ENCODE assay signal across 1 cellular context in the genomic region with DNA sequence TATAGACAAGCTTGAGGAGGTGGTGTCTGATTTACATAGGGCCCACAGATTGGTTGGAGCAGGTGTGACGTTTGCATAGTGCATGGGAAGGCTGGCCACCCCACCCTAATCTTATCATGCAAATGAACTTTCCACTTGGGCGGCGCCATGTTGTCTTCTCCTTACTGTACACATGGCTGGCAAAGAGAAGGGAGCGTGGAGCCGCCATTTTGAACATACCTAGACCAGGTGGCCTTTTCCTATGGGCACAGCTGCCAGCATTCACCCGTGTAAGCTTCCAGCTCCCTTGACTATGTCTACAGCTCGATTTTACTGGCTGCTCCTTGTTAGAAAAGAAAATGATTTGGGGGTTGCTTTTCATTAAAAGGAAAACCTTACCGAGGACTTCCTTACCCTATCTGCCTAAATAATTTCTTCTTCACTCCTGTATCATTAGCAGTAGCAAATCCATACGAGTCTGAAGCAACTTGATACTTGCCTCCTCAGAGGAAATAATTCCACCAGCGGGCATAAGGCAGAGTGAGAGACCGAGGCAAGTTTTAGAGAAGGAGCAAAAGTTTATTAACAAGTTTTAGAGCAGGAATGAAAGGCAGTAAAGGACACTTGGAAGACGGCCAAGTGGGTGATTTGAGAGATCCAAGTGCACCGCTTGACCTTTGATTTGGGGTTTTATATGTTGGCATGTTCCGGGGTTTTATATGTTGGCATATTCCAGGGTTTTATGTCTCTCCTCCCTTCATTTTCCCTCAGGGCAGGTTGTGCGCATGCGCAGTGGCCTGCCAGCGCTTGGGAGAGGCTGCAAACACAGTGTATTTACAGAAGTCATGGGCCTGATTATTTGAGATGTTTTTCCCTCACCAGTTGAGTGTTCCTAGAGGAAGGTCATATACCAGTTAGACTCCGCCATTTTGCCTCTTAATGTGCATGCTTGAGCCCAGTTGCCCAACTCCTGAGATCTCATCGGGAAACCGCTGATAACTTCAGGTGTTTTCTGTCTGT.
TF ChIP-seq lines count a peak whose summit lies in the region.

No MANE protein-coding gene starts in this region.

TF ChIP-seq in K562, 482 proteins besides CTCF, POLR2A, EP300 and RAD21 (continued from another document and continues in another):
- TF ChIP-seq, protein P1, sequence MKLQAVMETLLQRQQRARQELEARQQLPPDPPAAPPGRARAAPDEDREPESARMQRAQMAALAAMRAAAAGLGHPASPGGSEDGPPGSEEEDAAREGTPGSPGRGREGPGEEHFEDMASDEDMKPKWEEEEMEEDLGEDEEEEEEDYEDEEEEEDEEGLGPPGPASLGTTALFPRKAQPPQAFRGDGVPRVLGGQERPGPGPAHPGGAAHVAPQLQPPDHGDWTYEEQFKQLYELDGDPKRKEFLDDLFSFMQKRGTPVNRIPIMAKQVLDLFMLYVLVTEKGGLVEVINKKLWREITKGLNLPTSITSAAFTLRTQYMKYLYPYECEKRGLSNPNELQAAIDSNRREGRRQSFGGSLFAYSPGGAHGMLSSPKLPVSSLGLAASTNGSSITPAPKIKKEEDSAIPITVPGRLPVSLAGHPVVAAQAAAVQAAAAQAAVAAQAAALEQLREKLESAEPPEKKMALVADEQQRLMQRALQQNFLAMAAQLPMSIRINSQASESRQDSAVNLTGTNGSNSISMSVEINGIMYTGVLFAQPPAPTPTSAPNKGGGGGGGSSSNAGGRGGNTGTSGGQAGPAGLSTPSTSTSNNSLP (IDR thresholded peaks at IDR 0.05; ENCODE audit: borderline replicate concordance, low read depth, low read length): 0 out of 2 replicates have a peak, but pooled peaks have one; percentile 62
- TF ChIP-seq BRD9 (IDR thresholded peaks at IDR 0.05; ENCODE audit: low read depth, partially characterized antibody) (peak; percentile 44), FOXK1 (CRISPR knock-in tag; IDR thresholded peaks at IDR 0.05; ENCODE audit: borderline replicate concordance) (peak; percentile 86), PCBP1 (IDR thresholded peaks at IDR 0.05; ENCODE audit: low read depth, low read length, poor library complexity, severe bottlenecking) (no peak), ESRRB (CRISPR knock-in tag; IDR thresholded peaks at IDR 0.05; ENCODE audit: borderline replicate concordance) (no peak), ZBTB17 (CRISPR knock-in tag; IDR thresholded peaks at IDR 0.05) (no peak), HSF4 (CRISPR knock-in tag; IDR thresholded peaks at IDR 0.05; ENCODE audit: borderline replicate concordance) (no peak), ESRRA (IDR thresholded peaks at IDR 0.05; ENCODE audit: borderline replicate concordance, low read depth) (peak; percentile 7; the same call in 1 of the 2 replicates), NR4A1 (CRISPR knock-in tag; IDR thresholded peaks at IDR 0.05) (no peak), NR4A1 (tag; IDR thresholded peaks at IDR 0.05) (peak; percentile 48), MYC (IDR thresholded peaks at IDR 0.05; ENCODE audit: low read depth, low read length) (peak; percentile 100), MYC (CRISPR knock-in tag; IDR thresholded peaks at IDR 0.05; ENCODE audit: borderline replicate concordance, low read depth) (peak; percentile 95), TFAM (CRISPR knock-in tag; conservative IDR thresholded peaks at IDR 0.05) (no peak), SMAD4 (CRISPR knock-in tag; conservative IDR thresholded peaks at IDR 0.05) (peak; percentile 39; the same call in 1 of the 2 replicates), ZNF589 (CRISPR knock-in tag; IDR thresholded peaks at IDR 0.05; ENCODE audit: low read depth) (peak; percentile 88), ZNF699 (CRISPR knock-in tag; IDR thresholded peaks at IDR 0.05; ENCODE audit: insufficient replicate concordance) (no peak)
- TF ChIP-seq, protein P2, sequence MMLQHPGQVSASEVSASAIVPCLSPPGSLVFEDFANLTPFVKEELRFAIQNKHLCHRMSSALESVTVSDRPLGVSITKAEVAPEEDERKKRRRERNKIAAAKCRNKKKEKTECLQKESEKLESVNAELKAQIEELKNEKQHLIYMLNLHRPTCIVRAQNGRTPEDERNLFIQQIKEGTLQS (IDR thresholded peaks at IDR 0.05): no peak
- TF ChIP-seq, protein P2 (CRISPR knock-in tag; conservative IDR thresholded peaks at IDR 0.05): peak; percentile 47; the same call in 1 of the 2 replicates
- TF ChIP-seq, protein P3, sequence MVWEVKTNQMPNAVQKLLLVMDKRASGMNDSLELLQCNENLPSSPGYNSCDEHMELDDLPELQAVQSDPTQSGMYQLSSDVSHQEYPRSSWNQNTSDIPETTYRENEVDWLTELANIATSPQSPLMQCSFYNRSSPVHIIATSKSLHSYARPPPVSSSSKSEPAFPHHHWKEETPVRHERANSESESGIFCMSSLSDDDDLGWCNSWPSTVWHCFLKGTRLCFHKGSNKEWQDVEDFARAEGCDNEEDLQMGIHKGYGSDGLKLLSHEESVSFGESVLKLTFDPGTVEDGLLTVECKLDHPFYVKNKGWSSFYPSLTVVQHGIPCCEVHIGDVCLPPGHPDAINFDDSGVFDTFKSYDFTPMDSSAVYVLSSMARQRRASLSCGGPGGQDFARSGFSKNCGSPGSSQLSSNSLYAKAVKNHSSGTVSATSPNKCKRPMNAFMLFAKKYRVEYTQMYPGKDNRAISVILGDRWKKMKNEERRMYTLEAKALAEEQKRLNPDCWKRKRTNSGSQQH (CRISPR knock-in tag; IDR thresholded peaks at IDR 0.05): no peak
- TF ChIP-seq, protein P4, sequence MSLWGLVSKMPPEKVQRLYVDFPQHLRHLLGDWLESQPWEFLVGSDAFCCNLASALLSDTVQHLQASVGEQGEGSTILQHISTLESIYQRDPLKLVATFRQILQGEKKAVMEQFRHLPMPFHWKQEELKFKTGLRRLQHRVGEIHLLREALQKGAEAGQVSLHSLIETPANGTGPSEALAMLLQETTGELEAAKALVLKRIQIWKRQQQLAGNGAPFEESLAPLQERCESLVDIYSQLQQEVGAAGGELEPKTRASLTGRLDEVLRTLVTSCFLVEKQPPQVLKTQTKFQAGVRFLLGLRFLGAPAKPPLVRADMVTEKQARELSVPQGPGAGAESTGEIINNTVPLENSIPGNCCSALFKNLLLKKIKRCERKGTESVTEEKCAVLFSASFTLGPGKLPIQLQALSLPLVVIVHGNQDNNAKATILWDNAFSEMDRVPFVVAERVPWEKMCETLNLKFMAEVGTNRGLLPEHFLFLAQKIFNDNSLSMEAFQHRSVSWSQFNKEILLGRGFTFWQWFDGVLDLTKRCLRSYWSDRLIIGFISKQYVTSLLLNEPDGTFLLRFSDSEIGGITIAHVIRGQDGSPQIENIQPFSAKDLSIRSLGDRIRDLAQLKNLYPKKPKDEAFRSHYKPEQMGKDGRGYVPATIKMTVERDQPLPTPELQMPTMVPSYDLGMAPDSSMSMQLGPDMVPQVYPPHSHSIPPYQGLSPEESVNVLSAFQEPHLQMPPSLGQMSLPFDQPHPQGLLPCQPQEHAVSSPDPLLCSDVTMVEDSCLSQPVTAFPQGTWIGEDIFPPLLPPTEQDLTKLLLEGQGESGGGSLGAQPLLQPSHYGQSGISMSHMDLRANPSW (CRISPR knock-in tag; IDR thresholded peaks at IDR 0.05): 0 out of 2 replicates have a peak, but pooled peaks have one; percentile 32
- TF ChIP-seq, protein P5, sequence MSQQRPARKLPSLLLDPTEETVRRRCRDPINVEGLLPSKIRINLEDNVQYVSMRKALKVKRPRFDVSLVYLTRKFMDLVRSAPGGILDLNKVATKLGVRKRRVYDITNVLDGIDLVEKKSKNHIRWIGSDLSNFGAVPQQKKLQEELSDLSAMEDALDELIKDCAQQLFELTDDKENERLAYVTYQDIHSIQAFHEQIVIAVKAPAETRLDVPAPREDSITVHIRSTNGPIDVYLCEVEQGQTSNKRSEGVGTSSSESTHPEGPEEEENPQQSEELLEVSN (IDR thresholded peaks at IDR 0.05; ENCODE audit: borderline replicate concordance in 1 of 2, extremely low read depth in 1 of 2, insufficient read depth in 1 of 2, insufficient read length in 1 of 2, low read depth in 1 of 2, low read length in 1 of 2, poor library complexity in 1 of 2, severe bottlenecking in 1 of 2): peak; percentile 19 to 59
- TF ChIP-seq, protein P6, sequence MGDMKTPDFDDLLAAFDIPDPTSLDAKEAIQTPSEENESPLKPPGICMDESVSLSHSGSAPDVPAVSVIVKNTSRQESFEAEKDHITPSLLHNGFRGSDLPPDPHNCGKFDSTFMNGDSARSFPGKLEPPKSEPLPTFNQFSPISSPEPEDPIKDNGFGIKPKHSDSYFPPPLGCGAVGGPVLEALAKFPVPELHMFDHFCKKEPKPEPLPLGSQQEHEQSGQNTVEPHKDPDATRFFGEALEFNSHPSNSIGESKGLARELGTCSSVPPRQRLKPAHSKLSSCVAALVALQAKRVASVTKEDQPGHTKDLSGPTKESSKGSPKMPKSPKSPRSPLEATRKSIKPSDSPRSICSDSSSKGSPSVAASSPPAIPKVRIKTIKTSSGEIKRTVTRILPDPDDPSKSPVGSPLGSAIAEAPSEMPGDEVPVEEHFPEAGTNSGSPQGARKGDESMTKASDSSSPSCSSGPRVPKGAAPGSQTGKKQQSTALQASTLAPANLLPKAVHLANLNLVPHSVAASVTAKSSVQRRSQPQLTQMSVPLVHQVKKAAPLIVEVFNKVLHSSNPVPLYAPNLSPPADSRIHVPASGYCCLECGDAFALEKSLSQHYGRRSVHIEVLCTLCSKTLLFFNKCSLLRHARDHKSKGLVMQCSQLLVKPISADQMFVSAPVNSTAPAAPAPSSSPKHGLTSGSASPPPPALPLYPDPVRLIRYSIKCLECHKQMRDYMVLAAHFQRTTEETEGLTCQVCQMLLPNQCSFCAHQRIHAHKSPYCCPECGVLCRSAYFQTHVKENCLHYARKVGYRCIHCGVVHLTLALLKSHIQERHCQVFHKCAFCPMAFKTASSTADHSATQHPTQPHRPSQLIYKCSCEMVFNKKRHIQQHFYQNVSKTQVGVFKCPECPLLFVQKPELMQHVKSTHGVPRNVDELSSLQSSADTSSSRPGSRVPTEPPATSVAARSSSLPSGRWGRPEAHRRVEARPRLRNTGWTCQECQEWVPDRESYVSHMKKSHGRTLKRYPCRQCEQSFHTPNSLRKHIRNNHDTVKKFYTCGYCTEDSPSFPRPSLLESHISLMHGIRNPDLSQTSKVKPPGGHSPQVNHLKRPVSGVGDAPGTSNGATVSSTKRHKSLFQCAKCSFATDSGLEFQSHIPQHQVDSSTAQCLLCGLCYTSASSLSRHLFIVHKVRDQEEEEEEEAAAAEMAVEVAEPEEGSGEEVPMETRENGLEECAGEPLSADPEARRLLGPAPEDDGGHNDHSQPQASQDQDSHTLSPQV (IDR thresholded peaks at IDR 0.05): peak; percentile 91
- TF ChIP-seq, protein P7, sequence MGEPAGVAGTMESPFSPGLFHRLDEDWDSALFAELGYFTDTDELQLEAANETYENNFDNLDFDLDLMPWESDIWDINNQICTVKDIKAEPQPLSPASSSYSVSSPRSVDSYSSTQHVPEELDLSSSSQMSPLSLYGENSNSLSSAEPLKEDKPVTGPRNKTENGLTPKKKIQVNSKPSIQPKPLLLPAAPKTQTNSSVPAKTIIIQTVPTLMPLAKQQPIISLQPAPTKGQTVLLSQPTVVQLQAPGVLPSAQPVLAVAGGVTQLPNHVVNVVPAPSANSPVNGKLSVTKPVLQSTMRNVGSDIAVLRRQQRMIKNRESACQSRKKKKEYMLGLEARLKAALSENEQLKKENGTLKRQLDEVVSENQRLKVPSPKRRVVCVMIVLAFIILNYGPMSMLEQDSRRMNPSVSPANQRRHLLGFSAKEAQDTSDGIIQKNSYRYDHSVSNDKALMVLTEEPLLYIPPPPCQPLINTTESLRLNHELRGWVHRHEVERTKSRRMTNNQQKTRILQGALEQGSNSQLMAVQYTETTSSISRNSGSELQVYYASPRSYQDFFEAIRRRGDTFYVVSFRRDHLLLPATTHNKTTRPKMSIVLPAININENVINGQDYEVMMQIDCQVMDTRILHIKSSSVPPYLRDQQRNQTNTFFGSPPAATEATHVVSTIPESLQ (CRISPR knock-in tag; IDR thresholded peaks at IDR 0.05): peak; percentile 14; the same call in 1 of the 2 replicates
- TF ChIP-seq, protein P8, sequence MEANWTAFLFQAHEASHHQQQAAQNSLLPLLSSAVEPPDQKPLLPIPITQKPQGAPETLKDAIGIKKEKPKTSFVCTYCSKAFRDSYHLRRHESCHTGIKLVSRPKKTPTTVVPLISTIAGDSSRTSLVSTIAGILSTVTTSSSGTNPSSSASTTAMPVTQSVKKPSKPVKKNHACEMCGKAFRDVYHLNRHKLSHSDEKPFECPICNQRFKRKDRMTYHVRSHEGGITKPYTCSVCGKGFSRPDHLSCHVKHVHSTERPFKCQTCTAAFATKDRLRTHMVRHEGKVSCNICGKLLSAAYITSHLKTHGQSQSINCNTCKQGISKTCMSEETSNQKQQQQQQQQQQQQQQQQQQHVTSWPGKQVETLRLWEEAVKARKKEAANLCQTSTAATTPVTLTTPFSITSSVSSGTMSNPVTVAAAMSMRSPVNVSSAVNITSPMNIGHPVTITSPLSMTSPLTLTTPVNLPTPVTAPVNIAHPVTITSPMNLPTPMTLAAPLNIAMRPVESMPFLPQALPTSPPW (CRISPR knock-in tag; IDR thresholded peaks at IDR 0.05): peak; percentile 68
- TF ChIP-seq, protein P9, sequence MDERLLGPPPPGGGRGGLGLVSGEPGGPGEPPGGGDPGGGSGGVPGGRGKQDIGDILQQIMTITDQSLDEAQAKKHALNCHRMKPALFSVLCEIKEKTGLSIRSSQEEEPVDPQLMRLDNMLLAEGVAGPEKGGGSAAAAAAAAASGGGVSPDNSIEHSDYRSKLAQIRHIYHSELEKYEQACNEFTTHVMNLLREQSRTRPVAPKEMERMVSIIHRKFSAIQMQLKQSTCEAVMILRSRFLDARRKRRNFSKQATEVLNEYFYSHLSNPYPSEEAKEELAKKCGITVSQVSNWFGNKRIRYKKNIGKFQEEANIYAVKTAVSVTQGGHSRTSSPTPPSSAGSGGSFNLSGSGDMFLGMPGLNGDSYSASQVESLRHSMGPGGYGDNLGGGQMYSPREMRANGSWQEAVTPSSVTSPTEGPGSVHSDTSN (CRISPR knock-in tag; IDR thresholded peaks at IDR 0.05; ENCODE audit: low read depth): no peak
- TF ChIP-seq, protein P9 (tag; conservative IDR thresholded peaks at IDR 0.05; ENCODE audit: low read depth): no peak
- TF ChIP-seq, protein P10, sequence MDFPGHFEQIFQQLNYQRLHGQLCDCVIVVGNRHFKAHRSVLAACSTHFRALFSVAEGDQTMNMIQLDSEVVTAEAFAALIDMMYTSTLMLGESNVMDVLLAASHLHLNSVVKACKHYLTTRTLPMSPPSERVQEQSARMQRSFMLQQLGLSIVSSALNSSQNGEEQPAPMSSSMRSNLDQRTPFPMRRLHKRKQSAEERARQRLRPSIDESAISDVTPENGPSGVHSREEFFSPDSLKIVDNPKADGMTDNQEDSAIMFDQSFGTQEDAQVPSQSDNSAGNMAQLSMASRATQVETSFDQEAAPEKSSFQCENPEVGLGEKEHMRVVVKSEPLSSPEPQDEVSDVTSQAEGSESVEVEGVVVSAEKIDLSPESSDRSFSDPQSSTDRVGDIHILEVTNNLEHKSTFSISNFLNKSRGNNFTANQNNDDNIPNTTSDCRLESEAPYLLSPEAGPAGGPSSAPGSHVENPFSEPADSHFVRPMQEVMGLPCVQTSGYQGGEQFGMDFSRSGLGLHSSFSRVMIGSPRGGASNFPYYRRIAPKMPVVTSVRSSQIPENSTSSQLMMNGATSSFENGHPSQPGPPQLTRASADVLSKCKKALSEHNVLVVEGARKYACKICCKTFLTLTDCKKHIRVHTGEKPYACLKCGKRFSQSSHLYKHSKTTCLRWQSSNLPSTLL (IDR thresholded peaks at IDR 0.05): no peak
